17 cellular contexts compared by ENCODE assay signal in the genomic region with DNA sequence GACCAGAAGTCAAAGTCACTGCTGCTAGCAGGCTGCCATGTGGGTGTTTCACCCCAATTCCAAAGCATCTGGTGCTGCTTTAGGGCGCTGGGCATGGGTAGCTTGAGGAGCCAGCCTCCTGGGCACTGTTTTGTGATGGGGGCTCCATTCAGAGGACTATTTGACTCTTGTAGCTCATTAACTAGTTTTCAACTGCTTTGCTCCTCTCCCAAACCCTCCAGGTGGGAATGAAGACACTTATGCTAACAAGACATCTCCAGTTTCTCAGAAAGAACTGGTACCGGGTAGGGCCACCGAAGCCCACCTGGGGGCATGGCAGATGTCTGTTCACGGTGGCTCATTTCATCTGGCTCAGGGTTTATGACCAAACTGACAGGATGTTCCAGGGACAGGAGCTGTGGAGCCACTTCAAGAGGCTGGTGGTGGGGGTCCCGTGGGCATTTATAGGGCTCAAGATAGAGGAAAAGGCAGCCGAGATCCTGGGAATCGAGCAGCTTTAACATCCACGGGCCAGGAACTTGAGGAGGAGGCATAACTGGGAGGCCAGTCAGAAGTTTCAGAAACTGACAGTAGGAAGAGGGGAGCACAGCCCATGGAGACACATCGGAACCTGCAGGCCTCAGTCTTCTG. TPM values are rescaled to one million over a fixed set of nuclear protein-coding genes. Genes with fewer than 3 reads are reported as not detected.
DNase-seq lines count a peak whose midpoint lies in the region; ATAC-seq and TF ChIP-seq lines count a peak whose summit lies in the region.
"Had no signal": no experiment of that assay in that cellular context is flagged by ENCODE, and none has a peak within 500 bp of the region (broad histone marks: within the 10 kb centered on the region; RNA-seq: fewer than 3 reads in every experiment).

No MANE protein-coding gene starts in this region.

- H3K27me3 ChIP-seq in adipocyte (replicated peaks; ENCODE audit: control insufficient read depth, insufficient read depth, low read length): no peaks in the 10 kb centered on the region
- no peaks in the 10 kb centered on the region for H3K27me3 ChIP-seq in gastrocnemius medialis

- peaks cover 7% of the 10 kb centered on the region for H3K27me3 Mint-ChIP-seq in stimulated activated naive CD8-positive, alpha-beta T cell treated with anti-CD3 and anti-CD28 coated beads, Interleukin-15, amount 100 ng/mL, for 72 hours

- H3K4me1 Mint-ChIP-seq in stimulated activated naive CD8-positive, alpha-beta T cell treated with anti-CD3 and anti-CD28 coated beads, Interleukin-15, amount 100 ng/mL, for 72 hours: no peaks in the 10 kb centered on the region
- H3K4me1 Mint-ChIP-seq: naive B cell, T-helper 17 cell had no signal

- ATAC-seq in gastrocnemius medialis (no peak), HG02678 (IDR thresholded peaks at IDR 0.05; ENCODE audit: unreplicated experiment) (no peak), HG03108 (IDR thresholded peaks at IDR 0.05; ENCODE audit: unreplicated experiment) (no peak), HG03097 (IDR thresholded peaks at IDR 0.05; ENCODE audit: low FRiP score, unreplicated experiment) (no peak)
- ATAC-seq in stimulated activated naive CD8-positive, alpha-beta T cell treated with anti-CD3 and anti-CD28 coated beads, Interleukin-15, amount 100 ng/mL, for 72 hours: no peak
- ATAC-seq: T-helper 17 cell had no signal

- H3K4me3 Mint-ChIP-seq in stimulated activated naive CD8-positive, alpha-beta T cell treated with anti-CD3 and anti-CD28 coated beads, Interleukin-15, amount 100 ng/mL, for 72 hours: no peak overlapping the region
- H3K4me3 Mint-ChIP-seq: activated naive CD8-positive, alpha-beta T cell; naive B cell; T-helper 17 cell had no signal

- DNase-seq in AG10803 (ENCODE audit: low read depth) (peak; percentile 24), adipocyte (ENCODE audit: low read depth) (no peak), islet precursor cell (peak; percentile 45), gastrocnemius medialis (no peak)
- no peak for DNase-seq in stimulated activated naive CD8-positive, alpha-beta T cell treated with anti-CD3 and anti-CD28 coated beads, Interleukin-15, amount 100 ng/mL, for 72 hours
- DNase-seq: C1 segment of cervical spinal cord; effector CD8-positive, alpha-beta T cell; GDM1; naive B cell; stimulated activated CD4-positive, alpha-beta T cell treated with anti-CD3 and anti-CD28 coated beads, Interleukin-1b, Interleukin-23, amount 100 ng/mL, for 48 hours; stimulated activated naive CD4-positive, alpha-beta T cell treated with Interleukin-2 at 50 U/mL for 16 hours; T-helper 17 cell had no signal

- peak overlapping the region; percentile 94 for H3K9ac ChIP-seq in adipocyte (ENCODE audit: low read length)

- intact Hi-C loops in gastrocnemius medialis (cut with DNase I; ENCODE audit: low total_unique reads): no loop called here

- H3K4me3 ChIP-seq in AG10803 (ENCODE audit: low read length) (no peak overlapping the region), adipocyte (ENCODE audit: low read length) (peak overlapping the region; percentile 9), gastrocnemius medialis (no peak overlapping the region)

- H3K9me3 Mint-ChIP-seq in stimulated activated naive CD8-positive, alpha-beta T cell treated with anti-CD3 and anti-CD28 coated beads, Interleukin-15, amount 100 ng/mL, for 72 hours: no peaks in the 10 kb centered on the region
- H3K9me3 Mint-ChIP-seq: naive B cell had no signal

- H3K27ac ChIP-seq in gastrocnemius medialis: peak overlapping the region; percentile 53 to 99 (median 80)

- H3K36me3 ChIP-seq in adipocyte (ENCODE audit: control insufficient read depth, insufficient read depth, low read length, severe bottlenecking): peaks cover 72% of the 10 kb centered on the region
- peaks cover 0 to 42% of the 10 kb centered on the region in 2 donors for H3K36me3 ChIP-seq in gastrocnemius medialis

- TF ChIP-seq POLR2A in gastrocnemius medialis (IDR thresholded peaks at IDR 0.05): no peak

- H3K9me3 ChIP-seq in adipocyte (ENCODE audit: control insufficient read depth, low read length) (no peaks in the 10 kb centered on the region), gastrocnemius medialis (no peaks in the 10 kb centered on the region)

- no peak overlapping the region for H3K27ac Mint-ChIP-seq in stimulated activated naive CD8-positive, alpha-beta T cell treated with anti-CD3 and anti-CD28 coated beads, Interleukin-15, amount 100 ng/mL, for 72 hours
- H3K27ac Mint-ChIP-seq: activated naive CD8-positive, alpha-beta T cell; naive B cell; T-helper 17 cell had no signal

- H3K4me1 ChIP-seq in adipocyte (ENCODE audit: control insufficient read depth, insufficient read depth, low read length): peaks cover 96% of the 10 kb centered on the region
- H3K4me1 ChIP-seq in gastrocnemius medialis: peaks cover 87 to 88% of the 10 kb centered on the region in 2 donors

- TF ChIP-seq CTCF in AG10803 (conservative IDR thresholded peaks at IDR 0.05; ENCODE audit: low read length): no peak
- TF ChIP-seq CTCF in gastrocnemius medialis (IDR thresholded peaks at IDR 0.05 in 4 of 5, conservative IDR thresholded peaks at IDR 0.05 in 1 of 5): no peak

- in situ Hi-C loops in gastrocnemius medialis (cut with MboI; ENCODE audit: low sequenced_read_pairs in 4 of 4): no loop called here

RNA-seq across cellular contexts. Expression of gene AMOTL2, which starts 17.7 kb away (rescaled TPM):
- total RNA-seq in gastrocnemius medialis: 10 to 100 TPM; 17.9 to 29.9 (median 20.6) TPM
- total RNA-seq: activated CD8-positive, alpha-beta memory T cell treated with anti-CD3 and anti-CD28 coated beads for 36 hours; T-helper 17 cell had no signal

Comparison
In these comparisons a context has a peak if more than half of its experiments do, and no peak if none do; other contexts are left out.
1. DNase-seq: peak in AG10803 (single experiment) and islet precursor cell (single experiment); none in adipocyte (single experiment), gastrocnemius medialis (0 of 2) and stimulated activated naive CD8-positive, alpha-beta T cell treated with anti-CD3 and anti-CD28 coated beads, Interleukin-15, amount 100 ng/mL, for 72 hours (0 of 2).